Comparison of ENCODE assay signal across 8 cellular contexts in genomic region chr3:184249412-184250166, GRCh38.
A peak's percentile ranks its signal among the peaks of the same experiment; 100 is the strongest.
DNase-seq lines count a peak whose midpoint lies in the region; ATAC-seq and TF ChIP-seq lines count a peak whose summit lies in the region.

EEF1AKMT4 (plus strand) TSS chr3:184249672; CDS start chr3:184249695, 23 bp downstream.

- peak within 1 kb of the TSS; percentile 96 for H3K27ac Mint-ChIP-seq in central memory CD8-positive, alpha-beta T cell (ENCODE audit: low read depth)

- peak within 1 kb of the TSS; percentile 100 for H3K4me3 ChIP-seq in AG10803 (ENCODE audit: low read length)

- DNase-seq in AG10803 (ENCODE audit: low read depth) (peak; percentile 98), NCI-H345 (lab: John Stamatoyannopoulos, UW) (peak; percentile 99), islet precursor cell (peak; percentile 100)
- peak; percentile 90 for DNase-seq in activated CD4-positive, CD25-positive, alpha-beta regulatory T cell treated with anti-CD3 and anti-CD28 coated beads, Interleukin-2, amount 50 U/mL, for 16 hours (ENCODE audit: low read depth, low spot score)
- peak; percentile 91 for DNase-seq in central memory CD8-positive, alpha-beta T cell (ENCODE audit: low spot score in 2 of 2)
- peak; percentile 90 to 95 (median 95) for DNase-seq in stimulated activated CD4-positive, alpha-beta T cell treated with anti-CD3 and anti-CD28 coated beads, Interleukin-12 subunit alpha, Interleukin-12 subunit beta, amount 100 ng/mL, for 48 hours (ENCODE audit: low read depth in 2 of 3, low spot score in 1 of 3)

- TF ChIP-seq CTCF in AG10803 (conservative IDR thresholded peaks at IDR 0.05; ENCODE audit: low read length), result peak; percentile 45

- no peaks in the 10 kb centered on the region for H3K9me3 Mint-ChIP-seq in central memory CD8-positive, alpha-beta T cell

- ATAC-seq in GM19023 (IDR thresholded peaks at IDR 0.05; ENCODE audit: unreplicated experiment) (peak; percentile 91), HG03280 (IDR thresholded peaks at IDR 0.05; ENCODE audit: unreplicated experiment) (peak; percentile 90)
- ATAC-seq in central memory CD8-positive, alpha-beta T cell (replicated peaks; ENCODE audit: extremely low read depth, poor library complexity, severe bottlenecking), result peak; percentile 89

- H3K27me3 Mint-ChIP-seq in central memory CD8-positive, alpha-beta T cell, result no peaks in the 10 kb centered on the region

- H3K4me1 Mint-ChIP-seq in central memory CD8-positive, alpha-beta T cell, result peaks cover 22% of the 10 kb centered on the region

- H3K36me3 Mint-ChIP-seq in central memory CD8-positive, alpha-beta T cell (ENCODE audit: insufficient read depth), result peaks cover 19% of the 10 kb centered on the region

- H3K4me3 Mint-ChIP-seq in central memory CD8-positive, alpha-beta T cell, result peak within 1 kb of the TSS; percentile 96

Comparison
In these comparisons a context has a peak if more than half of its experiments do, and no peak if none do; other contexts are left out.
1. Peak in every context shown above with its lines: DNase-seq, ATAC-seq and H3K4me3 ChIP-seq.